ENCODE assay signal across 8 cellular contexts in the genomic region with DNA sequence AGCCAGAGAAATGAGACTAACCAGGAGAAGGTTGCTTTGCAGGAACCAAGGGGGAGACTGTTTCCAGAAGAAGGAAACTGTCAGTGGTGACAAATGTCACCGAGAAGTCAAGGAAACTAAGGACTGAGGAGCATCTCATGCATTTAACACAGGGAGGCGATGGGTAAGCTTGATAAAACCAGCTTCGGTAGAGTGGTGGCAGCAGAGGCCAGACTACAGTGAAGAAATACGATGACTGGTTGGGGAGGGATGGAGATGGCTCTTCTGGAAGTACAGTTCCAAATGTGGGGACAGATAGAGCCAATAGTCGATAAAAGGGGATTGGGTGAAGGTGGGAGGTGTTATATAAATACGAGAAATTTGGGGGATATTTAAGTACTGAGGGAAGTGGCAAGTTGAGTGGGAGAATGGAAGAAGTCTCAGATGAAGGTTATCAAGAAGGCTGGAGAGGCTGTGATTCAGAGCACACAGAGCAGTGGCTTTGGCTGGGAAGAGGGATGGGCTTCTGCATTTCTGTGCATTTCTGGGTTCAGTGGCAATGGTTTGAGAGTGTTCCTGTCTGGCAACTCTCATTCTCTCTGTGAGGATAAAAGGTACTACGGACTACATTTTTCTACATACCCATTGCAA. TPM values are rescaled to one million over a fixed set of nuclear protein-coding genes. Genes with fewer than 3 reads are reported as not detected.
DNase-seq lines count a peak whose midpoint lies in the region; ATAC-seq and TF ChIP-seq lines count a peak whose summit lies in the region.

No MANE protein-coding gene starts in this region.

- H3K27ac ChIP-seq in HEK293 (ENCODE audit: extremely low read depth, low read depth, low read length) (no peak overlapping the region), adrenal gland (no peak overlapping the region), testis (no peak overlapping the region)

- WGBS in adrenal gland, 4 donors = 33 to 41% (median 36%) methylated on average over 7 of the region's 7 CpGs
- WGBS in testis, 2 donors = 47 to 53% methylated on average over 7 of the region's 7 CpGs

- no peaks in the 10 kb centered on the region for H3K9me3 Mint-ChIP-seq in activated T-cell treated with anti-CD3 and anti-CD28 coated beads, Interleukin-2, amount 50 U/mL, for 72 hours

- H3K4me3 ChIP-seq in HEK293 (ENCODE audit: low read depth, low read length) (no peak overlapping the region), adrenal gland (no peak overlapping the region), testis (no peak overlapping the region)

- intact Hi-C loops in adrenal gland (cut with DNase I) = loop anchor here in 1 of 2 donors (10.0 kb wide), 1 partner anchor 273 kb away; no protein-coding TSS in a partner anchor
- intact Hi-C loops in testis (cut with DNase I; ENCODE audit: low total_unique reads) = no loop called here

- peak; percentile 66 to 77 for ATAC-seq in activated T-cell treated with anti-CD3 and anti-CD28 coated beads, Interleukin-2, amount 50 U/mL, for 72 hours (replicated peaks in 1 of 2)

- no peak overlapping the region for H3K4me3 Mint-ChIP-seq in activated T-cell treated with anti-CD3 and anti-CD28 coated beads, Interleukin-2, amount 50 U/mL, for 72 hours

- H3K36me3 Mint-ChIP-seq in activated T-cell treated with anti-CD3 and anti-CD28 coated beads, Interleukin-2, amount 50 U/mL, for 72 hours (ENCODE audit: insufficient read depth in 2 of 2) = no peaks in the 10 kb centered on the region

- no peak overlapping the region for H3K27ac Mint-ChIP-seq in activated T-cell treated with anti-CD3 and anti-CD28 coated beads, Interleukin-2, amount 50 U/mL, for 72 hours

- peak; percentile 52; the same call in 1 of the 2 replicates for TF ChIP-seq CTCF in HEK293 (tag by site-specific recombination; IDR thresholded peaks at IDR 0.05)
- TF ChIP-seq CTCF in adrenal gland (IDR thresholded peaks at IDR 0.05) = peak in 5 of 6 experiments; percentile 17 to 52 (median 34)
- TF ChIP-seq CTCF in testis (IDR thresholded peaks at IDR 0.05) = peak; percentile 15 to 62 (median 50)

- no peaks in the 10 kb centered on the region for H3K27me3 ChIP-seq in adrenal gland
- H3K27me3 ChIP-seq in testis = no peaks in the 10 kb centered on the region

- H3K4me1 Mint-ChIP-seq in activated T-cell treated with anti-CD3 and anti-CD28 coated beads, Interleukin-2, amount 50 U/mL, for 72 hours (ENCODE audit: low read depth) = peaks cover 24% of the 10 kb centered on the region

- CTCF ChIA-PET in HEK293 (lab: Yijun Ruan, JAX) = interaction anchor here (0.6 to 1.0 kb wide), 3 partner anchors 49 to 281 kb away, joined by 3 to 4 read pairs (median 3); no protein-coding TSS in a partner anchor

- no peaks in the 10 kb centered on the region for H3K4me1 ChIP-seq in HEK293 (ENCODE audit: control insufficient read depth, insufficient read depth, low read length)
- no peaks in the 10 kb centered on the region for H3K4me1 ChIP-seq in adrenal gland (replicated peaks in 1 of 2)
- peaks cover 4% of the 10 kb centered on the region for H3K4me1 ChIP-seq in testis

- peak in 1 of 2 donors; percentile 30 for DNase-seq in activated T-cell treated with anti-CD3 and anti-CD28 coated beads, Interleukin-2, amount 50 U/mL, for 72 hours
- no peak for DNase-seq in activated T-cell treated with anti-CD3 and anti-CD28 coated beads, Interleukin-2, amount 50 U/mL, for 1 hour
- DNase-seq in NCI-H526 (lab: John Stamatoyannopoulos, UW) (peak; percentile 78 to 94), adrenal gland (peak in 4 of 7 donors; percentile 22 to 60 (median 28)), iPS-NIHi11 (ENCODE audit: low spot score) (peak; percentile 53), testis (peak; percentile 73), dedifferentiated amniotic fluid mesenchymal stem cell (ENCODE audit: extremely low spot score) (no peak)

- POLR2A ChIA-PET in HEK293 (lab: Yijun Ruan, JAX) = no interaction called here

- H3K36me3 ChIP-seq in HEK293 (ENCODE audit: control insufficient read depth in 2 of 2, insufficient read depth in 1 of 2, low read length in 2 of 2) = no peaks in the 10 kb centered on the region
- no peaks in the 10 kb centered on the region for H3K36me3 ChIP-seq in adrenal gland (replicated peaks in 1 of 2)
- H3K36me3 ChIP-seq in testis (ENCODE audit: low read depth, missing control alignments) = no peaks in the 10 kb centered on the region

- H3K27me3 Mint-ChIP-seq in activated T-cell treated with anti-CD3 and anti-CD28 coated beads, Interleukin-2, amount 50 U/mL, for 72 hours (ENCODE audit: low read depth) = no peaks in the 10 kb centered on the region

- TF ChIP-seq POLR2A in adrenal gland (IDR thresholded peaks at IDR 0.05) (no peak), testis (IDR thresholded peaks at IDR 0.05) (no peak)

- H3K9me3 ChIP-seq in HEK293 (ENCODE audit: control insufficient read depth, insufficient read depth, low read depth, low read length) (no peaks in the 10 kb centered on the region), adrenal gland (replicated peaks in 1 of 3) (no peaks in the 10 kb centered on the region), testis (no peaks in the 10 kb centered on the region)

TF ChIP-seq in HEK293, 187 proteins besides CTCF, POLR2A, EP300 and RAD21:
- peak; percentile 60 for TF ChIP-seq ZNF654 (tag by site-specific recombination; IDR thresholded peaks at IDR 0.05; ENCODE audit: low read depth)
- TF ChIP-seq ZNF157 (tag by site-specific recombination; IDR thresholded peaks at IDR 0.05) = no peak
TF ChIP-seq in HEK293: peak in this region for 1.

RNA-seq across cellular contexts. Expression of gene SC5D, which starts 29.2 kb away (rescaled TPM):
- total RNA-seq in activated T-cell treated with anti-CD3 and anti-CD28 coated beads, Interleukin-2, amount 50 U/mL, for 72 hours = 10 to 100 TPM; 18.2 to 21.5 TPM
- total RNA-seq in adrenal gland (100 to 1,000 TPM in 1 of 8 donors, 10 to 100 TPM in 7; 27.2 to 121 (median 42.6) TPM), testis (10 to 100 TPM; 41.3 to 46.4 TPM)
- polyA plus RNA-seq in adrenal gland (100 to 1,000 TPM in 1 of 3 donors, 10 to 100 TPM in 2; 18.3 to 317 (median 21.0) TPM), testis (ENCODE audit: insufficient read depth, low read depth, low replicate concordance) (34.6 TPM)

Comparison
In these comparisons a context has a peak if more than half of its experiments do, and no peak if none do; other contexts are left out.
1. DNase-seq: peak in NCI-H526 (2 of 2), adrenal gland (4 of 7), iPS-NIHi11 (single experiment) and testis (single experiment); none in activated T-cell treated with anti-CD3 and anti-CD28 coated beads, Interleukin-2, amount 50 U/mL, for 1 hour (single experiment) and dedifferentiated amniotic fluid mesenchymal stem cell (single experiment).
2. Peak in every context shown above with its lines, with median percentiles within 50 percentile points of each other: CTCF ChIP-seq.